ENCODE assay signal across 9 cellular contexts in genomic region chr1:21622466-21623315, GRCh38. TPM values are rescaled to one million over a fixed set of nuclear protein-coding genes. Genes with fewer than 3 reads are reported as not detected.
DNase-seq lines count a peak whose midpoint lies in the region; ATAC-seq and TF ChIP-seq lines count a peak whose summit lies in the region.
"Had no signal": no experiment of that assay in that cellular context is flagged by ENCODE, and none has a peak within 500 bp of the region (broad histone marks: within the 10 kb centered on the region; RNA-seq: fewer than 3 reads in every experiment).

No MANE protein-coding gene starts in this region.

- no peak for DNase-seq in heart left ventricle
- no peak for DNase-seq in right atrium auricular region (ENCODE audit: low spot score)
- DNase-seq in activated T-cell treated with anti-CD3 and anti-CD28 coated beads for 4 hours = peak; percentile 21
- DNase-seq in germinal center (ENCODE audit: low spot score) = peak; percentile 92
- peak; percentile 22 to 43 for DNase-seq in stimulated activated CD4-positive, alpha-beta T cell treated with anti-CD3 and anti-CD28 coated beads, Interleukin-12 subunit alpha, Interleukin-12 subunit beta, amount 100 ng/mL, for 24 hours (ENCODE audit: low read depth in 2 of 2)
- no peak for DNase-seq in KBM-7
- DNase-seq in SJCRH30 = no peak

- H3K4me3 ChIP-seq in heart left ventricle = peak overlapping the region in 5 of 12 donors; percentile 3 to 46 (median 31)
- peak overlapping the region in 1 of 2 donors; percentile 31 for H3K4me3 ChIP-seq in right atrium auricular region
- H3K4me3 ChIP-seq in SJCRH30 = no peak overlapping the region

- H3K27ac ChIP-seq in heart left ventricle = no peak overlapping the region
- no peak overlapping the region for H3K27ac ChIP-seq in right atrium auricular region
- H3K27ac ChIP-seq in SJCRH30 = no peak overlapping the region

- 10 to 42% (median 18%) methylated on average over 15 to 62 of the region's 62 CpGs for WGBS in heart left ventricle, 4 donors

- H3K27me3 ChIP-seq in heart left ventricle (peaks cover 0 to 34% (median 5%) of the 10 kb centered on the region in 9 donors), right atrium auricular region (no peaks in the 10 kb centered on the region), SJCRH30 (no peaks in the 10 kb centered on the region)

- H3K9me3 ChIP-seq in heart left ventricle = no peaks in the 10 kb centered on the region
- no peaks in the 10 kb centered on the region for H3K9me3 ChIP-seq in right atrium auricular region
- no peaks in the 10 kb centered on the region for H3K9me3 ChIP-seq in SJCRH30 (replicated peaks)

- TF ChIP-seq POLR2A in heart left ventricle (IDR thresholded peaks at IDR 0.05) = no peak

- H3K36me3 ChIP-seq in heart left ventricle (no peaks in the 10 kb centered on the region), right atrium auricular region (no peaks in the 10 kb centered on the region), SJCRH30 (no peaks in the 10 kb centered on the region)

- ATAC-seq in heart left ventricle = peak in 3 of 4 donors; percentile 21 to 47 (median 33)
- ATAC-seq in GM18502 (IDR thresholded peaks at IDR 0.05; ENCODE audit: poor library complexity, unreplicated experiment) = no peak

- peaks cover 0 to 28% (median 4%) of the 10 kb centered on the region in 12 donors for H3K4me1 ChIP-seq in heart left ventricle
- H3K4me1 ChIP-seq in right atrium auricular region = peaks cover 0 to 22% of the 10 kb centered on the region in 2 donors
- peaks cover 37% of the 10 kb centered on the region for H3K4me1 ChIP-seq in SJCRH30

- in situ Hi-C loops in KBM-7 (cut with MboI; ENCODE audit: low pct_unique_long_range_greater_than_20kb, low sequenced_read_pairs) = no loop called here

- intact Hi-C loops in heart left ventricle (cut with DNase I) = no loop called here

- TF ChIP-seq CTCF in heart left ventricle (IDR thresholded peaks at IDR 0.05) (no peak), right atrium auricular region (IDR thresholded peaks at IDR 0.05) (no peak)

RNA-seq across cellular contexts. Expression of gene RAP1GAP, which starts 46.5 kb away (rescaled TPM):
- total RNA-seq in heart left ventricle (1 to 10 TPM; 3.1 to 8.0 (median 3.8) TPM), right atrium auricular region (1 to 10 TPM; 4.0 to 8.4 TPM)
- 1 to 10 TPM in 1 of 2 donors, under 1 TPM in 1; 0.75 to 4.1 TPM for polyA plus RNA-seq in heart left ventricle
- total RNA-seq in SJCRH30 (2014; rRNA removed; shearing (Covaris generic)) = 5.2 and 8.4 TPM in 2 replicates
- total RNA-seq: dermis microvascular lymphatic vessel endothelial cell had no signal

Comparison
In these comparisons a context has a peak if more than half of its experiments do, and no peak if none do; other contexts are left out.
1. DNase-seq: peak in activated T-cell treated with anti-CD3 and anti-CD28 coated beads for 4 hours (single experiment), germinal center (single experiment) and stimulated activated CD4-positive, alpha-beta T cell treated with anti-CD3 and anti-CD28 coated beads, Interleukin-12 subunit alpha, Interleukin-12 subunit beta, amount 100 ng/mL, for 24 hours (2 of 2); none in heart left ventricle (0 of 5), right atrium auricular region (single experiment), KBM-7 (single experiment) and SJCRH30 (0 of 2).